In the genomic region with DNA sequence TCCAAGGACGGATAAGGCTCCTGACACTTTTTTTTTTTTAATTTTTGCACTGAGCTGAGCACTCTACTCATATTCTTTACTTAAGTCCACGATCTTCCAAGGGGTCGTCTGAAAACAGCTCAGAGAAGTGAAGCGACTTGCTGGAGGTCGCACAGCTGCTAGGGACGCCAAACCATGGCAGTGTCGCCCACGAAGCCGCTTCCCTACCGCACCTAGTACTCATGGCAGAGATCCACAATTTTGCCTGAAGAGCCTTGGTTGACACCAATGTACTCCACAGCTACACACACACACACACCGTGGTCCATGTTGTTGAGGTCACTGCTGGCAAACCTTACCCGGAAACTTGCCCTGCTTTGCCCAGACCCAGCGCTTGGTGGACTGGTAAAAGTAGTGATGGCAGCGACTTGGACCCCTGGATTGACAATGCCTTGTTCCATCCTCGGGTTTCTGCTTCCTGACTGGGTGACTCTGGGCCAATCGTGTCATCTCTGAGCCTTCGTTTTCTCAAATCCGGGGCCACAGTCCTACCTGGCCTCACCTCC, we compare ENCODE assay signal across 11 cellular contexts. TPM values are rescaled to one million over a fixed set of nuclear protein-coding genes. Genes with fewer than 3 reads are reported as not detected.
A peak's percentile ranks its signal among the peaks of the same experiment; 100 is the strongest.
DNase-seq lines count a peak whose midpoint lies in the region; ATAC-seq and TF ChIP-seq lines count a peak whose summit lies in the region.
"Had no signal": no experiment of that assay in that cellular context is flagged by ENCODE, and none has a peak within 500 bp of the region (broad histone marks: within the 10 kb centered on the region; RNA-seq: fewer than 3 reads in every experiment).

No MANE protein-coding gene starts in this region.

- H3K27me3 ChIP-seq in ectodermal cell (ENCODE audit: control insufficient read depth, insufficient read depth, low read length, poor library complexity, severe bottlenecking) (peaks cover 60% of the 10 kb centered on the region), subcutaneous abdominal adipose tissue (ENCODE audit: control insufficient read depth in 5 of 5, insufficient read depth in 4 of 5, low read length in 5 of 5) (peaks cover 0 to 5% (median 0%) of the 10 kb centered on the region in 5 donors)

- CTCF ChIA-PET in activated CD8-positive, alpha-beta memory T cell treated with anti-CD3 and anti-CD28 coated beads, Interleukin-2, amount 10 ng/mL, durations not matched to agents 7 days and 5 days (lab: Charles Lee): interaction anchor here (1.6 kb wide), 1 partner anchor 15 kb away, joined by 3 read pairs; no protein-coding TSS in a partner anchor
- CTCF ChIA-PET in HEK293T (lab: Yijun Ruan, JAX): interaction anchor here (0.6 to 2.2 kb wide), 11 partner anchors 9 to 716 kb away, joined by 3 to 5 read pairs (median 4); no protein-coding TSS in a partner anchor

- no peak overlapping the region for H3K27ac Mint-ChIP-seq in activated CD8-positive, alpha-beta memory T cell treated with anti-CD3 and anti-CD28 coated beads, Interleukin-2, amount 10 ng/mL, durations not matched to agents 7 days and 5 days
- H3K27ac Mint-ChIP-seq: immature natural killer cell had no signal

- H3K36me3 ChIP-seq in ectodermal cell (ENCODE audit: control insufficient read depth, insufficient read depth, low read length): no peaks in the 10 kb centered on the region
- H3K36me3 ChIP-seq in subcutaneous abdominal adipose tissue (ENCODE audit: control insufficient read depth in 5 of 5, insufficient read depth in 5 of 5, low read length in 5 of 5): no peaks in the 10 kb centered on the region

- peak overlapping the region in 1 of 5 donors; percentile 45 for H3K9ac ChIP-seq in subcutaneous abdominal adipose tissue (ENCODE audit: low read length in 5 of 5)

- no peaks in the 10 kb centered on the region for H3K9me3 Mint-ChIP-seq in activated CD8-positive, alpha-beta memory T cell treated with anti-CD3 and anti-CD28 coated beads, Interleukin-2, amount 10 ng/mL, durations not matched to agents 7 days and 5 days (ENCODE audit: low read depth)

- 29% methylated on average over 18 of the region's 18 CpGs for WGBS in ectodermal cell, 2 experiments

- H3K4me3 ChIP-seq in ectodermal cell (ENCODE audit: insufficient read depth, low read depth, low read length) (peak overlapping the region; percentile 50), subcutaneous abdominal adipose tissue (ENCODE audit: low read depth in 1 of 5, low read length in 5 of 5) (peak overlapping the region; percentile 8 to 70 (median 61))

- H3K9me3 ChIP-seq in ectodermal cell (ENCODE audit: control insufficient read depth, low read length): no peaks in the 10 kb centered on the region
- no peaks in the 10 kb centered on the region for H3K9me3 ChIP-seq in subcutaneous abdominal adipose tissue (ENCODE audit: control insufficient read depth in 5 of 5, low read length in 5 of 5)

- no peak overlapping the region for H3K27ac ChIP-seq in ectodermal cell (ENCODE audit: insufficient read depth, low read depth, low read length, poor library complexity, severe bottlenecking)
- no peak overlapping the region for H3K27ac ChIP-seq in subcutaneous abdominal adipose tissue (ENCODE audit: low read depth, low read length)

- H3K4me3 Mint-ChIP-seq in activated CD8-positive, alpha-beta memory T cell treated with anti-CD3 and anti-CD28 coated beads, Interleukin-2, amount 10 ng/mL, durations not matched to agents 7 days and 5 days: no peak overlapping the region

- H3K4me1 ChIP-seq in ectodermal cell (ENCODE audit: control insufficient read depth, insufficient read depth, low read length): no peaks in the 10 kb centered on the region
- H3K4me1 ChIP-seq in subcutaneous abdominal adipose tissue (ENCODE audit: control insufficient read depth in 5 of 5, insufficient read depth in 5 of 5, low read length in 5 of 5): peaks cover 5 to 50% (median 35%) of the 10 kb centered on the region in 5 donors

- peak; percentile 25 for DNase-seq in M059J (ENCODE audit: low read depth)
- peak; percentile 16 for DNase-seq in left kidney (ENCODE audit: low read depth, low spot score)
- no peak for DNase-seq in activated CD8-positive, alpha-beta memory T cell treated with anti-CD3 and anti-CD28 coated beads, Interleukin-2, amount 10 ng/mL, durations not matched to agents 7 days and 5 days
- no peak for DNase-seq in HEK293T (ENCODE audit: extremely low spot score)
- DNase-seq in NCI-H1694 treated with DMSO at 0.1 percent for 48 hours (lab: John Stamatoyannopoulos, UW): no peak
- DNase-seq: activated CD4-positive, alpha-beta T cell treated with anti-CD3 and anti-CD28 coated beads, Interleukin-2, amount 50 U/mL, for 1 hour; DND-41; immature natural killer cell had no signal

- H3K27me3 Mint-ChIP-seq in activated CD8-positive, alpha-beta memory T cell treated with anti-CD3 and anti-CD28 coated beads, Interleukin-2, amount 10 ng/mL, durations not matched to agents 7 days and 5 days: peaks cover 50% of the 10 kb centered on the region

- POLR2A ChIA-PET in HEK293T (lab: Yijun Ruan, JAX): no interaction called here

- peaks cover 5% of the 10 kb centered on the region for H3K4me1 Mint-ChIP-seq in activated CD8-positive, alpha-beta memory T cell treated with anti-CD3 and anti-CD28 coated beads, Interleukin-2, amount 10 ng/mL, durations not matched to agents 7 days and 5 days

- no peaks in the 10 kb centered on the region for H3K36me3 Mint-ChIP-seq in activated CD8-positive, alpha-beta memory T cell treated with anti-CD3 and anti-CD28 coated beads, Interleukin-2, amount 10 ng/mL, durations not matched to agents 7 days and 5 days
- H3K36me3 Mint-ChIP-seq: immature natural killer cell had no signal

- no peak for ATAC-seq in GM19351 (IDR thresholded peaks at IDR 0.05; ENCODE audit: unreplicated experiment)
- ATAC-seq in activated CD8-positive, alpha-beta memory T cell treated with anti-CD3 and anti-CD28 coated beads, Interleukin-2, amount 10 ng/mL, durations not matched to agents 7 days and 5 days: no peak

TF ChIP-seq in HEK293T, 16 proteins besides CTCF, POLR2A, EP300 and RAD21:
- TF ChIP-seq ARNT (IDR thresholded peaks at IDR 0.05) (no peak), FOXM1 (IDR thresholded peaks at IDR 0.05; ENCODE audit: borderline replicate concordance) (no peak), ELF4 (IDR thresholded peaks at IDR 0.05) (no peak), SUZ12 (IDR thresholded peaks at IDR 0.05) (no peak), TARDBP (IDR thresholded peaks at IDR 0.05) (no peak), LEF1 (IDR thresholded peaks at IDR 0.05; ENCODE audit: borderline replicate concordance) (no peak), SP1 (IDR thresholded peaks at IDR 0.05) (no peak), ZNF384 (IDR thresholded peaks at IDR 0.05) (no peak), CTBP1 (IDR thresholded peaks at IDR 0.05; ENCODE audit: borderline replicate concordance) (no peak), FOXA1 (IDR thresholded peaks at IDR 0.05) (no peak), HDGF (IDR thresholded peaks at IDR 0.05; ENCODE audit: borderline replicate concordance) (no peak), FOXK2 (IDR thresholded peaks at IDR 0.05) (no peak), BHLHE40 (IDR thresholded peaks at IDR 0.05; ENCODE audit: borderline replicate concordance) (no peak), NFRKB (IDR thresholded peaks at IDR 0.05) (no peak), L3MBTL2 (conservative IDR thresholded peaks at IDR 0.05) (no peak)
- TF ChIP-seq, protein P1, sequence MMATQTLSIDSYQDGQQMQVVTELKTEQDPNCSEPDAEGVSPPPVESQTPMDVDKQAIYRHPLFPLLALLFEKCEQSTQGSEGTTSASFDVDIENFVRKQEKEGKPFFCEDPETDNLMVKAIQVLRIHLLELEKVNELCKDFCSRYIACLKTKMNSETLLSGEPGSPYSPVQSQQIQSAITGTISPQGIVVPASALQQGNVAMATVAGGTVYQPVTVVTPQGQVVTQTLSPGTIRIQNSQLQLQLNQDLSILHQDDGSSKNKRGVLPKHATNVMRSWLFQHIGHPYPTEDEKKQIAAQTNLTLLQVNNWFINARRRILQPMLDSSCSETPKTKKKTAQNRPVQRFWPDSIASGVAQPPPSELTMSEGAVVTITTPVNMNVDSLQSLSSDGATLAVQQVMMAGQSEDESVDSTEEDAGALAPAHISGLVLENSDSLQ (IDR thresholded peaks at IDR 0.05): no peak

RNA-seq across cellular contexts. Expression of a gene that starts 0.5 kb away (rescaled TPM):
- 0.17 and 0.62 TPM in 2 replicates for total RNA-seq in M059J (2014; rRNA removed; shearing (Covaris generic))
- 5.5 TPM for polyA plus RNA-seq in ectodermal cell (2013, experiment 1 of 4)
- 5.6 TPM for polyA plus RNA-seq in ectodermal cell (2013, experiment 2 of 4)
- 5.7 TPM for polyA plus RNA-seq in ectodermal cell (2013, experiment 3 of 4)
- polyA plus RNA-seq in ectodermal cell (2013, experiment 4 of 4): 8.4 TPM
- under 1 TPM in 1 of 2 experiments, not detected in 1; 0.09 TPM for total RNA-seq in activated CD8-positive, alpha-beta memory T cell treated with anti-CD3 and anti-CD28 coated beads, Interleukin-2, amount 10 ng/mL, durations not matched to agents 7 days and 5 days

Comparison
In these comparisons a context has a peak if more than half of its experiments do, and no peak if none do; other contexts are left out.
1. DNase-seq: peak in M059J (single experiment) and left kidney (single experiment); none in activated CD8-positive, alpha-beta memory T cell treated with anti-CD3 and anti-CD28 coated beads, Interleukin-2, amount 10 ng/mL, durations not matched to agents 7 days and 5 days (single experiment), HEK293T (single experiment) and NCI-H1694 treated with DMSO at 0.1 percent for 48 hours (single experiment).